27 cellular contexts compared by ENCODE assay signal in the genomic region with DNA sequence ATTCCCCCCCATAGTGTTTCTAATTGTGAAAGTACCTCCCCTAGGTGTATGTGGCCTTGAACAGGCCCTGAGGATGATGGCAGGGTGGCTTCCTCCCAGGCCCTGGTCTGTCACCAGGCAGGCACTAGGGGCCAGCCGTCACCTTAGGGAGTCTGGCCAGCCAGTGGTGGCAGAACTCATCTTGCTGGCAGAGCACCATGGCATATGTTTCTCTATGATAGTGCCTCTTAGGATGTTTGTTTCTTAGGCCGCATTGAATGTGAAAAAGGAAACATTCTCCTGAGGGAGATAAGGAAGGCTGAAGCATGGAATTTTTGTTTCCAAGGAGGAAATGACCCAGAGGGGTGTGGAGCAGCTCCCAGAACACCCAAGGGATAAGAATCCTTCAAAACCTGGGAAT. TPM values are rescaled to one million over a fixed set of nuclear protein-coding genes. Genes with fewer than 3 reads are reported as not detected.
"Had no signal": no experiment of that assay in that cellular context is flagged by ENCODE, and none has a peak within 500 bp of the region (broad histone marks: within the 10 kb centered on the region; RNA-seq: fewer than 3 reads in every experiment).

No MANE protein-coding gene starts in this region.

- H3K4me3 ChIP-seq: colonic mucosa, lung, ovary, psoas muscle, smooth muscle cell, transverse colon, upper lobe of right lung, uterus had no signal

- H3K4me1 ChIP-seq: colonic mucosa, psoas muscle, upper lobe of right lung, uterus had no signal

- ATAC-seq: natural killer cell; psoas muscle; sciatic nerve; stimulated activated memory B cell treated with anti-CD40 and anti-IgM and Interleukin-4, amounts not matched to agents 10 μg/mL and 1 μg/mL and 100 μg/mL, for 72 hours; stimulated activated naive CD8-positive, alpha-beta T cell treated with anti-CD3 and anti-CD28 coated beads, Interleukin-15, Interleukin-2, amounts not matched to agents 100 U/mL and 50 U/mL, for 24 hours; upper lobe of right lung had no signal

- H3K9me3 ChIP-seq: colonic mucosa, ovary, psoas muscle, transverse colon, upper lobe of right lung, uterus had no signal

- H3K27me3 ChIP-seq: colonic mucosa, ovary, transverse colon, uterus had no signal

- DNase-seq: colonic mucosa; effector CD8-positive, alpha-beta T cell; endodermal cell; erythroblast; hypothalamus; immature natural killer cell; islet precursor cell; kidney glomerular epithelial cell; mesenchymal stem cell; natural killer cell; occipital lobe; ovary; posterior cingulate gyrus; psoas muscle; retina; stimulated activated CD4-positive, alpha-beta T cell treated with anti-CD3 and anti-CD28 coated beads, Interleukin-2, amount 100 ng/mL, for 24 hours; stimulated activated CD4-positive, alpha-beta T cell treated with anti-CD3 and anti-CD28 coated beads, Interleukin-4, amount 100 ng/mL, for 24 hours; stimulated activated naive CD8-positive, alpha-beta T cell treated with anti-CD3 and anti-CD28 coated beads, Interleukin-15, Interleukin-2, amounts not matched to agents 100 U/mL and 50 U/mL, for 24 hours; substantia nigra; transverse colon; upper lobe of right lung; uterus had no signal

- H3K36me3 ChIP-seq: colonic mucosa, ovary, transverse colon, upper lobe of right lung, uterus had no signal

- H3K4me2 ChIP-seq: smooth muscle cell had no signal

- H3K27ac ChIP-seq: colonic mucosa, ovary, psoas muscle, transverse colon, upper lobe of right lung, uterus had no signal

- FAIRE-seq: frontal cortex had no signal

RNA-seq across cellular contexts. Expression of a gene that starts 45.2 kb away (rescaled TPM):
- polyA plus RNA-seq: immature natural killer cell had no signal
